17 cellular contexts compared by ENCODE assay signal in the genomic region with DNA sequence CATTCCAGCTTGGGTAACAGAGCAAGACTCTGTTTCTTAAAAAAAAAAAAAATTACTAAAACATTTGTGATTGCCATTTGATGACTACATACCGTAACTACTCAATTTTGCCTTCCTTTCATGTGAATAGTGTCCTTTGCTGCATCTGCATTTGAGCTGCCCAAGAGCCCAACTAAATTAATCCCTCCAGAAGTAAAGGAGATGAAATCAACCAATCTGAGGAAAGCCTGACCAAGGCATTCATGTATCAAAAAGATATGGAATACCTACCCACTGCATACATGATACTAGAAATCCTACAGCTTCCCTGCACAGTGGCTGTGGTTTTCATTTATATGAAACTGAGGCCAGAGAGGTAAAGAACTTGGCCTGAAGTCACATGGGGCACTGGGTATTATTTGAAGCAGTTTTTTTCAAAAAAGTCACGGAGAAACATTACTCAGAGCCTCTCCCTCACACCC.
DNase-seq lines count a peak whose midpoint lies in the region; ATAC-seq and TF ChIP-seq lines count a peak whose summit lies in the region.
"Had no signal": no experiment of that assay in that cellular context is flagged by ENCODE, and none has a peak within 500 bp of the region (broad histone marks: within the 10 kb centered on the region; RNA-seq: fewer than 3 reads in every experiment).

No MANE protein-coding gene starts in this region.

- intact Hi-C loops in dorsolateral prefrontal cortex (cut with DNase I): loop anchor here (5.0 kb wide), 2 partner anchors 42 to 117 kb away; no protein-coding TSS in a partner anchor

- H3K27ac ChIP-seq in dorsolateral prefrontal cortex: peak overlapping the region; percentile 12 to 100 (median 93)
- H3K27ac ChIP-seq: right atrium auricular region, RWPE1 had no signal

- ATAC-seq in GM19463 (IDR thresholded peaks at IDR 0.05; ENCODE audit: unreplicated experiment) (no peak), HG02798 (IDR thresholded peaks at IDR 0.05; ENCODE audit: poor library complexity, unreplicated experiment) (no peak), HG02759 (IDR thresholded peaks at IDR 0.05; ENCODE audit: unreplicated experiment) (no peak)
- ATAC-seq: naive thymus-derived CD4-positive, alpha-beta T cell had no signal

- no peak for TF ChIP-seq RAD21 in Ishikawa (IDR thresholded peaks at IDR 0.05; ENCODE audit: low read depth)

- H3K36me3 Mint-ChIP-seq in osteocyte (ENCODE audit: unreplicated experiment): no peaks in the 10 kb centered on the region

- H3K27ac Mint-ChIP-seq in osteocyte (ENCODE audit: unreplicated experiment): peak overlapping the region; percentile 71
- H3K27ac Mint-ChIP-seq: activated naive CD8-positive, alpha-beta T cell had no signal

- TF ChIP-seq EP300 in Ishikawa (IDR thresholded peaks at IDR 0.05; ENCODE audit: borderline replicate concordance): no peak

- H3K27me3 Mint-ChIP-seq in osteocyte (ENCODE audit: unreplicated experiment): no peaks in the 10 kb centered on the region
- H3K27me3 Mint-ChIP-seq: activated naive CD8-positive, alpha-beta T cell had no signal

- H3K9me3 Mint-ChIP-seq in osteocyte (ENCODE audit: unreplicated experiment): no peaks in the 10 kb centered on the region
- H3K9me3 Mint-ChIP-seq: naive thymus-derived CD4-positive, alpha-beta T cell had no signal

- H3K27me3 ChIP-seq in dorsolateral prefrontal cortex: no peaks in the 10 kb centered on the region
- H3K27me3 ChIP-seq: right atrium auricular region had no signal

- peak; percentile 48 for DNase-seq in AG08396 (ENCODE audit: low spot score)
- no peak for DNase-seq in dorsolateral prefrontal cortex
- DNase-seq in osteocyte (ENCODE audit: extremely low spot score, unreplicated experiment): no peak
- no peak for DNase-seq in cortex of kidney (lab: John Stamatoyannopoulos, UW)
- DNase-seq: activated CD4-positive, CD25-positive, alpha-beta regulatory T cell treated with anti-CD3 and anti-CD28 coated beads, Interleukin-2, amount 50 U/mL, for 72 hours; cerebellar nuclear complex; DMS 273 treated with DMSO at 0.1 percent for 48 hours; naive thymus-derived CD4-positive, alpha-beta T cell; NCI-H2081; stimulated activated CD4-positive, alpha-beta T cell treated with anti-CD3 and anti-CD28 coated beads, Interleukin-4, amount 100 ng/mL, for 1 hour had no signal

- peaks cover 67% of the 10 kb centered on the region for H3K4me1 Mint-ChIP-seq in osteocyte (ENCODE audit: unreplicated experiment)

- TF ChIP-seq CTCF in dorsolateral prefrontal cortex (IDR thresholded peaks at IDR 0.05 in 54 of 56, conservative IDR thresholded peaks at IDR 0.05 in 2 of 56; ENCODE audit: low read depth in 1 of 56, partially characterized antibody in 56 of 56): no peak
- TF ChIP-seq CTCF in osteocyte (IDR thresholded peaks at IDR 0.05): no peak

- H3K4me3 Mint-ChIP-seq in osteocyte (ENCODE audit: unreplicated experiment): no peak overlapping the region
- H3K4me3 Mint-ChIP-seq: activated naive CD8-positive, alpha-beta T cell; naive thymus-derived CD4-positive, alpha-beta T cell had no signal

- H3K4me3 ChIP-seq in dorsolateral prefrontal cortex: peak overlapping the region in 2 of 59 donors; percentile 8 to 27
- H3K4me3 ChIP-seq: right atrium auricular region had no signal

TF ChIP-seq in Ishikawa, 13 proteins besides CTCF, POLR2A, EP300 and RAD21:
- TF ChIP-seq, protein P1, sequence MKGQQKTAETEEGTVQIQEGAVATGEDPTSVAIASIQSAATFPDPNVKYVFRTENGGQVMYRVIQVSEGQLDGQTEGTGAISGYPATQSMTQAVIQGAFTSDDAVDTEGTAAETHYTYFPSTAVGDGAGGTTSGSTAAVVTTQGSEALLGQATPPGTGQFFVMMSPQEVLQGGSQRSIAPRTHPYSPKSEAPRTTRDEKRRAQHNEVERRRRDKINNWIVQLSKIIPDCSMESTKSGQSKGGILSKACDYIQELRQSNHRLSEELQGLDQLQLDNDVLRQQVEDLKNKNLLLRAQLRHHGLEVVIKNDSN (IDR thresholded peaks at IDR 0.05): peak; percentile 39; the same call in 1 of the 2 replicates
- TF ChIP-seq, protein P2, sequence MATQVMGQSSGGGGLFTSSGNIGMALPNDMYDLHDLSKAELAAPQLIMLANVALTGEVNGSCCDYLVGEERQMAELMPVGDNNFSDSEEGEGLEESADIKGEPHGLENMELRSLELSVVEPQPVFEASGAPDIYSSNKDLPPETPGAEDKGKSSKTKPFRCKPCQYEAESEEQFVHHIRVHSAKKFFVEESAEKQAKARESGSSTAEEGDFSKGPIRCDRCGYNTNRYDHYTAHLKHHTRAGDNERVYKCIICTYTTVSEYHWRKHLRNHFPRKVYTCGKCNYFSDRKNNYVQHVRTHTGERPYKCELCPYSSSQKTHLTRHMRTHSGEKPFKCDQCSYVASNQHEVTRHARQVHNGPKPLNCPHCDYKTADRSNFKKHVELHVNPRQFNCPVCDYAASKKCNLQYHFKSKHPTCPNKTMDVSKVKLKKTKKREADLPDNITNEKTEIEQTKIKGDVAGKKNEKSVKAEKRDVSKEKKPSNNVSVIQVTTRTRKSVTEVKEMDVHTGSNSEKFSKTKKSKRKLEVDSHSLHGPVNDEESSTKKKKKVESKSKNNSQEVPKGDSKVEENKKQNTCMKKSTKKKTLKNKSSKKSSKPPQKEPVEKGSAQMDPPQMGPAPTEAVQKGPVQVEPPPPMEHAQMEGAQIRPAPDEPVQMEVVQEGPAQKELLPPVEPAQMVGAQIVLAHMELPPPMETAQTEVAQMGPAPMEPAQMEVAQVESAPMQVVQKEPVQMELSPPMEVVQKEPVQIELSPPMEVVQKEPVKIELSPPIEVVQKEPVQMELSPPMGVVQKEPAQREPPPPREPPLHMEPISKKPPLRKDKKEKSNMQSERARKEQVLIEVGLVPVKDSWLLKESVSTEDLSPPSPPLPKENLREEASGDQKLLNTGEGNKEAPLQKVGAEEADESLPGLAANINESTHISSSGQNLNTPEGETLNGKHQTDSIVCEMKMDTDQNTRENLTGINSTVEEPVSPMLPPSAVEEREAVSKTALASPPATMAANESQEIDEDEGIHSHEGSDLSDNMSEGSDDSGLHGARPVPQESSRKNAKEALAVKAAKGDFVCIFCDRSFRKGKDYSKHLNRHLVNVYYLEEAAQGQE (IDR thresholded peaks at IDR 0.05; ENCODE audit: low read depth): no peak
- no peak for TF ChIP-seq NFIC (IDR thresholded peaks at IDR 0.05)
